In the genomic region with DNA sequence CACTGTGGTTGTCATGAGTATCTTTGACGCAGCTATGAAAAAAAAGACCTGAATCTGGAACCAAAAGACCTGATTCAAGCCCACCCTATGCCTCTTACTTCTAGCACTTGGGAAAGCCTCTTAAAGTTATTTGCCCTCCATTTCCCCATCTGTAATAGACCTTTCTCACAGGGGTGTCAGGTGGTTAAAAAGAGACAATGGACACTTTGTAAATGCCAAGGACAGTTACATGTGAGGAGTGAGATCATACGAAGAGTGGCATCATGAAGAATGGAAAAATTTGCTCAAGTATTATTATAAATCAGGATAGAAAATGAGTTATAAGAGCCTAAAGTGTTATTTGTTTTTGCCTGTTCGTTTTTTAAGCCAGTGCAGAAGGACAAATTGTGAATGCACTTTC, we compare ENCODE assay signal across 37 cellular contexts. TPM values are rescaled to one million over a fixed set of nuclear protein-coding genes. Genes with fewer than 3 reads are reported as not detected.
"Had no signal": no experiment of that assay in that cellular context is flagged by ENCODE, and none has a peak within 500 bp of the region (broad histone marks: within the 10 kb centered on the region; RNA-seq: fewer than 3 reads in every experiment).

No MANE protein-coding gene starts in this region.

- H3K4me1 ChIP-seq: body of pancreas, breast epithelium had no signal

- H3K27ac ChIP-seq: adrenal gland, body of pancreas, brain microvascular endothelial cell, breast epithelium, VCaP had no signal

- H3K4me3 ChIP-seq: adrenal gland, body of pancreas, breast epithelium had no signal

- H3K27me3 ChIP-seq: adrenal gland, body of pancreas, brain microvascular endothelial cell, breast epithelium had no signal

- H3K36me3 ChIP-seq: adrenal gland, brain microvascular endothelial cell, breast epithelium had no signal

- H3K9me3 ChIP-seq: adrenal gland, body of pancreas, breast epithelium had no signal

- DNase-seq: activated B cell treated with CpG ODN at 0.5 μM for 24 hours; activated CD4-positive, alpha-beta memory T cell treated with anti-CD3 and anti-CD28 coated beads for 36 hours; activated CD4-positive, alpha-beta T cell treated with anti-CD3 and anti-CD28 coated beads for 4 hours; activated CD4-positive, alpha-beta T cell treated with anti-CD3 and anti-CD28 coated beads, Interleukin-2, amount 10 ng/mL, durations not matched to agents 24 days and 14 days; activated CD4-positive, alpha-beta T cell treated with anti-CD3 and anti-CD28 coated beads, Interleukin-2, amount 50 U/mL, for 1 hour; activated CD4-positive, alpha-beta T cell treated with anti-CD3 and anti-CD28 coated beads, Interleukin-2, amount 50 U/mL, for 4 hours; activated CD4-positive, CD25-positive, alpha-beta regulatory T cell treated with anti-CD3 and anti-CD28 coated beads, Interleukin-2, amount 50 U/mL, for 72 hours; activated CD8-positive, alpha-beta memory T cell treated with anti-CD3 and anti-CD28 coated beads, Interleukin-2, amount 50 U/mL, for 4 hours; activated CD8-positive, alpha-beta T cell treated with anti-CD3 and anti-CD28 coated beads for 36 hours; activated effector memory CD4-positive, alpha-beta T cell treated with anti-CD3 and anti-CD28 coated beads, Interleukin-2, amount 50 U/mL, for 16 hours; activated gamma-delta T cell treated with Interleukin-2 at 50 U/mL for 16 hours; activated naive CD4-positive, alpha-beta T cell; activated naive CD4-positive, alpha-beta T cell treated with anti-CD3 and anti-CD28 coated beads for 36 hours; activated naive CD4-positive, alpha-beta T cell treated with anti-CD3 and anti-CD28 coated beads, Interleukin-2, amount 50 U/mL, for 16 hours; activated naive CD8-positive, alpha-beta T cell treated with anti-CD3 and anti-CD28 coated beads for 36 hours; activated T-cell treated with anti-CD3 and anti-CD28 coated beads for 4 hours; activated T-cell treated with anti-CD3 and anti-CD28 coated beads, Interleukin-2, amount 50 U/mL, for 1 hour; activated T-cell treated with anti-CD3 and anti-CD28 coated beads, Interleukin-2, amount 50 U/mL, for 4 hours; activated T-cell treated with anti-CD3 and anti-CD28 coated beads, Interleukin-2, amount 50 U/mL, for 72 hours; adrenal gland; amniotic stem cell; aorta; body of pancreas; brain microvascular endothelial cell; central memory CD4-positive, alpha-beta T cell; T-helper 1 cell; T-helper 2 cell; T-helper 9 cell had no signal

RNA-seq across cellular contexts. Expression of gene ACTL7B, which starts 46.5 kb away (rescaled TPM):
- total RNA-seq: activated CD4-positive, alpha-beta memory T cell treated with anti-CD3 and anti-CD28 coated beads for 36 hours; activated CD4-positive, alpha-beta T cell treated with anti-CD3 and anti-CD28 coated beads, Interleukin-2, amount 10 ng/mL, durations not matched to agents 24 days and 14 days; activated CD8-positive, alpha-beta memory T cell treated with anti-CD3 and anti-CD28 coated beads for 36 hours; activated CD8-positive, alpha-beta T cell treated with anti-CD3 and anti-CD28 coated beads for 36 hours; activated naive CD4-positive, alpha-beta T cell treated with anti-CD3 and anti-CD28 coated beads for 36 hours; activated naive CD8-positive, alpha-beta T cell treated with anti-CD3 and anti-CD28 coated beads for 36 hours; aorta; astrocyte; cardiac septum; cerebellum had no signal

RNA-seq across cellular contexts. Expression of gene ACTL7A, which starts 52.8 kb away (rescaled TPM):
- total RNA-seq: activated B cell treated with CpG ODN at 0.5 μM for 24 hours; activated CD4-positive, alpha-beta memory T cell treated with anti-CD3 and anti-CD28 coated beads for 36 hours; activated CD4-positive, alpha-beta T cell treated with anti-CD3 and anti-CD28 coated beads, Interleukin-2, amount 10 ng/mL, durations not matched to agents 24 days and 14 days; activated CD8-positive, alpha-beta memory T cell treated with anti-CD3 and anti-CD28 coated beads for 36 hours; activated CD8-positive, alpha-beta T cell treated with anti-CD3 and anti-CD28 coated beads for 36 hours; activated naive CD4-positive, alpha-beta T cell treated with anti-CD3 and anti-CD28 coated beads for 36 hours; activated naive CD4-positive, alpha-beta T cell treated with anti-CD3 and anti-CD28 coated beads, Interleukin-2, amount 50 U/mL, for 72 hours; activated naive CD8-positive, alpha-beta T cell treated with anti-CD3 and anti-CD28 coated beads for 36 hours; activated T-cell treated with anti-CD3 and anti-CD28 coated beads, Interleukin-2, amount 50 U/mL, for 4 hours; activated T-cell treated with anti-CD3 and anti-CD28 coated beads, Interleukin-2, amount 50 U/mL, for 72 hours; activated T-helper 1 cell treated with anti-CD3 and anti-CD28 coated beads, Interleukin-12 subunit alpha, Interleukin-12 subunit beta, Interleukin-2, Interleukin-4 antibody, amounts not matched to agents 30 ng/mL and 10 ng/mL and 1 ng/mL, durations not matched to agents 14 hours and 24 hours and 36 hours; activated T-helper 17 cell treated with anti-CD3 and anti-CD28 coated beads, Interleukin-2, amount 50 U/mL, for 72 hours; adrenal gland; aorta; astrocyte; body of pancreas; breast epithelium; cardiac septum; cerebellum had no signal
